ENCODE assay signal across 32 cellular contexts in the genomic region with DNA sequence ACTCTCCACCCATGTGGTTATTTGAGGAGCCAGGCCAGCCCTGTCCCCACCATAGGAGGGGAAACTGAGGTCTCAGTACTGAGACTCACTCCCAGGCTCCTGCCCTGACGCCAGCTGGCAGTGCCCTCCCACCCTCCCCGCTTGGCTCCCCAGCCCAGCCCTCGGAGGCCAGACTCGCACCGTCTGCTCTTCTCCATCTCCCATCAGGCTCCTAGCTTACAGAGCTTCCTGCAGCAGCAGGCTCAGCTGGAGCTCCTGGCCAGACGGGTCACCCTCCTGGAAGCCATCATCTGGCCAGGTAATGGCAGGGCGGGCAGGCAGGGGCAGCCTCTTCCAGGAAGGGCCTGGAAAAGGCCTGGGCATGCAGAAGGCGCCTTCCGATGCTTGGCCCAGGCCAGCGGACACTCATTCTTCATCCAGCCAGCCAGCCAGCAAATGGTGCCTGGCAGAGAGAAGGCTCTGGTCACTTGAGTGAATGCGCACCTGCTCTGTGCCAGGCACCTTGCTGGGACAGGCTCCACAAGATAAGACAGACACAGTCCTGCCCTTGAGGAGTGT. TPM values are rescaled to one million over a fixed set of nuclear protein-coding genes. Genes with fewer than 3 reads are reported as not detected.
"Had no signal": no experiment of that assay in that cellular context is flagged by ENCODE, and none has a peak within 500 bp of the region (broad histone marks: within the 10 kb centered on the region; RNA-seq: fewer than 3 reads in every experiment).

No MANE protein-coding gene starts in this region.

- H3K36me3 Mint-ChIP-seq: activated naive CD4-positive, alpha-beta T cell treated with anti-CD3 and anti-CD28 coated beads, Interleukin-2, amount 50 U/mL, for 24 hours; activated naive CD8-positive, alpha-beta T cell treated with anti-CD3 and anti-CD28 coated beads, Interleukin-2, amount 10 ng/mL, durations not matched to agents 7 days and 5 days had no signal

- H3K9ac ChIP-seq: SK-N-SH had no signal

- DNase-seq: activated CD4-positive, alpha-beta T cell treated with anti-CD3 and anti-CD28 coated beads, Interleukin-2, amount 10 ng/mL, durations not matched to agents 24 days and 14 days; activated CD4-positive, alpha-beta T cell treated with anti-CD3 and anti-CD28 coated beads, Interleukin-2, amount 50 U/mL, for 4 hours; activated CD8-positive, alpha-beta memory T cell treated with anti-CD3 and anti-CD28 coated beads, Interleukin-2, amount 50 U/mL, for 4 hours; activated effector memory CD4-positive, alpha-beta T cell treated with anti-CD3 and anti-CD28 coated beads, Interleukin-2, amount 50 U/mL, for 16 hours; activated naive CD4-positive, alpha-beta T cell; activated naive CD8-positive, alpha-beta T cell treated with anti-CD3 and anti-CD28 coated beads, Interleukin-2, amount 10 ng/mL, durations not matched to agents 7 days and 5 days; activated T-cell treated with anti-CD3 and anti-CD28 coated beads for 4 hours; activated T-cell treated with anti-CD3 and anti-CD28 coated beads, Interleukin-2, amount 50 U/mL, for 72 hours; body of pancreas; Karpas-422; NCI-H1105; NCI-H1436; NCI-H1694; NCI-H1930; NCI-H2081 treated with DMSO at 0.1 percent for 48 hours; NCI-H226; NCI-H446 treated with DMSO at 0.1 percent for 48 hours; NCI-H524; NCI-H69; PC-3; RPMI8226; SHP77 treated with DMSO at 0.1 percent for 48 hours had no signal

- H3K4me3 Mint-ChIP-seq: activated CD4-positive, alpha-beta T cell treated with anti-CD3 and anti-CD28 coated beads, Interleukin-2, amount 10 ng/mL, durations not matched to agents 24 days and 14 days; activated naive CD4-positive, alpha-beta T cell treated with anti-CD3 and anti-CD28 coated beads, Interleukin-2, amount 50 U/mL, for 24 hours; activated naive CD8-positive, alpha-beta T cell treated with anti-CD3 and anti-CD28 coated beads, Interleukin-2, amount 10 ng/mL, durations not matched to agents 7 days and 5 days; activated T-cell treated with anti-CD3 and anti-CD28 coated beads, Interleukin-2, amount 50 U/mL, for 72 hours; activated T-helper 17 cell treated with anti-CD3 and anti-CD28 coated beads, Interleukin-2, amount 50 U/mL, for 72 hours; T-helper 1 cell treated with Interleukin-12 subunit alpha and Interleukin-12 subunit beta and Interleukin-4 antibody, amounts not matched to agents 30 μg/mL and 1 μg/mL, for 36 hours; T-helper 2 cell treated with Interferon-gamma antibody and Interleukin-4, amounts not matched to agents 5 μg/mL and 100 μg/mL, for 36 hours had no signal

- H3K4me3 ChIP-seq: body of pancreas, breast epithelium, K562, Peyer's patch, SJSA1 had no signal

- H3K4me1 Mint-ChIP-seq: activated T-helper 17 cell treated with anti-CD3 and anti-CD28 coated beads, Interleukin-2, amount 50 U/mL, for 72 hours had no signal

- H3K27ac Mint-ChIP-seq: activated CD4-positive, alpha-beta T cell treated with anti-CD3 and anti-CD28 coated beads, Interleukin-2, amount 10 ng/mL, durations not matched to agents 24 days and 14 days; activated naive CD4-positive, alpha-beta T cell treated with anti-CD3 and anti-CD28 coated beads, Interleukin-2, amount 50 U/mL, for 24 hours; activated naive CD8-positive, alpha-beta T cell treated with anti-CD3 and anti-CD28 coated beads, Interleukin-2, amount 10 ng/mL, durations not matched to agents 7 days and 5 days; activated T-cell treated with anti-CD3 and anti-CD28 coated beads, Interleukin-2, amount 50 U/mL, for 72 hours; activated T-helper 17 cell treated with anti-CD3 and anti-CD28 coated beads, Interleukin-2, amount 50 U/mL, for 72 hours; T-helper 1 cell treated with Interleukin-12 subunit alpha and Interleukin-12 subunit beta and Interleukin-4 antibody, amounts not matched to agents 30 μg/mL and 1 μg/mL, for 36 hours had no signal

- H3K27ac ChIP-seq: body of pancreas, breast epithelium, Peyer's patch, SJSA1 had no signal

- H3K27me3 ChIP-seq: body of pancreas, breast epithelium, Peyer's patch, SJSA1 had no signal

- H3K36me3 ChIP-seq: breast epithelium had no signal

- ATAC-seq: body of pancreas, K562, PC-3 had no signal

- H3K4me1 ChIP-seq: body of pancreas, breast epithelium, Peyer's patch, SJSA1 had no signal

- H3K9me3 ChIP-seq: body of pancreas, breast epithelium, Peyer's patch, SJSA1, SK-N-SH had no signal

- H3K4me2 ChIP-seq: SK-N-SH had no signal

- H3K27me3 Mint-ChIP-seq: activated naive CD4-positive, alpha-beta T cell treated with anti-CD3 and anti-CD28 coated beads, Interleukin-2, amount 50 U/mL, for 24 hours; activated T-helper 17 cell treated with anti-CD3 and anti-CD28 coated beads, Interleukin-2, amount 50 U/mL, for 72 hours had no signal

- H3K9me3 Mint-ChIP-seq: activated CD4-positive, alpha-beta T cell treated with anti-CD3 and anti-CD28 coated beads, Interleukin-2, amount 10 ng/mL, durations not matched to agents 24 days and 14 days; activated naive CD4-positive, alpha-beta T cell treated with anti-CD3 and anti-CD28 coated beads, Interleukin-2, amount 50 U/mL, for 24 hours; activated naive CD8-positive, alpha-beta T cell treated with anti-CD3 and anti-CD28 coated beads, Interleukin-2, amount 10 ng/mL, durations not matched to agents 7 days and 5 days; activated T-cell treated with anti-CD3 and anti-CD28 coated beads, Interleukin-2, amount 50 U/mL, for 72 hours; activated T-helper 17 cell treated with anti-CD3 and anti-CD28 coated beads, Interleukin-2, amount 50 U/mL, for 72 hours; T-helper 1 cell treated with Interleukin-12 subunit alpha and Interleukin-12 subunit beta and Interleukin-4 antibody, amounts not matched to agents 30 μg/mL and 1 μg/mL, for 36 hours; T-helper 2 cell treated with Interferon-gamma antibody and Interleukin-4, amounts not matched to agents 5 μg/mL and 100 μg/mL, for 36 hours had no signal

RNA-seq across cellular contexts. Expression of a gene that starts 49.4 kb away (rescaled TPM):
- total RNA-seq: activated CD4-positive, alpha-beta T cell treated with anti-CD3 and anti-CD28 coated beads, Interleukin-2, amount 10 ng/mL, durations not matched to agents 24 days and 14 days; activated naive CD8-positive, alpha-beta T cell treated with anti-CD3 and anti-CD28 coated beads, Interleukin-2, amount 10 ng/mL, durations not matched to agents 7 days and 5 days; activated T-helper 17 cell treated with anti-CD3 and anti-CD28 coated beads, Interleukin-2, amount 50 U/mL, for 72 hours; MCF 10A had no signal
